1 cellular context compared by ENCODE assay signal in the genomic region with DNA sequence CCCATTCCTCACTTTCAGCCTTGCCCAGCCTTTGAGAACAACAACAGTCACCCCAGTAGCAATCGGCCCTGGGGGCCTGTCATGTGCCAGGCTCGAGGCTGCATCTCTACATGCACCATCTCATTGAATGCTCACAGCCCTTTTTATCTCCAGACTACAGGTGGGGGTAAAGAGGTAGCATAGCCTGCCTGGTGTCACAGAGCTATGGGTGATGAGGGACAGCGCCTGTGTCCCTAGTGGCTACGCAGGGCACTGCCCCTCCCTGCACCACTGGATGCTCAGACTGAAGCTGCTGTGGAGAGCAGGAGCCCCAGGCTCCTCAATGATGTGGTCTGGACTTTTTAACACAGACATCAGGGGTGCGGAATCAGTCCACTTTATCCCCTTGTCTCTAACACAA.
TF ChIP-seq lines count a peak whose summit lies in the region.

No MANE protein-coding gene starts in this region.

TF ChIP-seq in IMR-90, 13 proteins besides CTCF, POLR2A, EP300 and RAD21 (continued from another document):
- no peak for TF ChIP-seq MAZ (IDR thresholded peaks at IDR 0.05; ENCODE audit: borderline replicate concordance, low read depth, low read length)
- no peak for TF ChIP-seq NFE2L2 (IDR thresholded peaks at IDR 0.05; ENCODE audit: low read depth, low read length)
- TF ChIP-seq MXI1 (IDR thresholded peaks at IDR 0.05; ENCODE audit: borderline replicate concordance, low read depth, low read length): no peak
- TF ChIP-seq RCOR1 (IDR thresholded peaks at IDR 0.05; ENCODE audit: insufficient replicate concordance, low read length): no peak
- TF ChIP-seq CHD1 (IDR thresholded peaks at IDR 0.05; ENCODE audit: low read depth, low read length): no peak
- no peak for TF ChIP-seq SMC3 (IDR thresholded peaks at IDR 0.05; ENCODE audit: low read depth, low read length)
- TF ChIP-seq CEBPB (IDR thresholded peaks at IDR 0.05; ENCODE audit: low read depth, low read length): no peak
- no peak for TF ChIP-seq FOS (IDR thresholded peaks at IDR 0.05; ENCODE audit: low read depth, low read length)
TF ChIP-seq in IMR-90: peak in this region for 0.
